ENCODE assay signal across 17 cellular contexts in genomic region chr5:91306497-91306896, GRCh38.
DNase-seq lines count a peak whose midpoint lies in the region; ATAC-seq and TF ChIP-seq lines count a peak whose summit lies in the region.
"Had no signal": no experiment of that assay in that cellular context is flagged by ENCODE, and none has a peak within 500 bp of the region (broad histone marks: within the 10 kb centered on the region; RNA-seq: fewer than 3 reads in every experiment).

No MANE protein-coding gene starts in this region.

- ATAC-seq in SK-N-SH treated with all-trans-retinoic acid at 6 μM for 48 hours (peak; percentile 52; the same call in 2 of the 3 replicates), heart right ventricle (peak in 3 of 8 donors; percentile 44 to 51 (median 49)), gastrocnemius medialis (peak; percentile 71 to 76), upper lobe of left lung (ENCODE audit: low FRiP score in 2 of 2) (no peak), HG02610 (IDR thresholded peaks at IDR 0.05; ENCODE audit: unreplicated experiment) (no peak)
- ATAC-seq: foreskin keratinocyte; stimulated activated naive CD8-positive, alpha-beta T cell treated with anti-CD3 and anti-CD28 coated beads, Interleukin-15, amount 100 ng/mL, for 72 hours; T-cell had no signal

- in situ Hi-C loops in gastrocnemius medialis (cut with MboI; ENCODE audit: low sequenced_read_pairs in 4 of 4), result no loop called here

- H3K4me1 ChIP-seq in heart right ventricle (peaks cover 0 to 36% (median 10%) of the 10 kb centered on the region in 9 donors), gastrocnemius medialis (peaks cover 55 to 70% of the 10 kb centered on the region in 2 donors), upper lobe of left lung (peaks cover 7 to 13% (median 10%) of the 10 kb centered on the region in 4 donors)

- TF ChIP-seq EP300 in upper lobe of left lung (IDR thresholded peaks at IDR 0.05), result no peak

- peak; percentile 43 for DNase-seq in AG10803 (ENCODE audit: low read depth)
- no peak for DNase-seq in heart right ventricle
- peak; percentile 47 to 65 for DNase-seq in gastrocnemius medialis
- DNase-seq in substantia nigra (lab: John Stamatoyannopoulos, UW), result no peak
- DNase-seq in kidney tubule cell (ENCODE audit: low spot score), result no peak
- no peak for DNase-seq in upper lobe of left lung
- DNase-seq: activated CD4-positive, alpha-beta T cell treated with anti-CD3 and anti-CD28 coated beads for 36 hours; endodermal cell; kidney; NCI-H1417 treated with DMSO at 0.1 percent for 48 hours; NCI-H524; stimulated activated CD4-positive, alpha-beta T cell treated with anti-CD3 and anti-CD28 coated beads, Interleukin-4, amount 100 ng/mL, for 4 hours; stimulated activated naive CD8-positive, alpha-beta T cell treated with anti-CD3 and anti-CD28 coated beads, Interleukin-15, amount 100 ng/mL, for 72 hours; T-cell had no signal

- H3K4me3 ChIP-seq in AG10803 (ENCODE audit: low read length) (no peak overlapping the region), heart right ventricle (no peak overlapping the region), gastrocnemius medialis (no peak overlapping the region), upper lobe of left lung (no peak overlapping the region)

- H3K27ac ChIP-seq in heart right ventricle (peak overlapping the region in 7 of 10 donors; percentile 7 to 54 (median 36)), gastrocnemius medialis (peak overlapping the region; percentile 85 to 94 (median 90)), substantia nigra (ENCODE audit: low read depth, low read length, poor library complexity, severe bottlenecking) (no peak overlapping the region), upper lobe of left lung (no peak overlapping the region)
- H3K27ac ChIP-seq: foreskin keratinocyte had no signal

- H3K36me3 ChIP-seq in heart right ventricle, result peaks cover 0 to 15% (median 0%) of the 10 kb centered on the region in 9 donors
- H3K36me3 ChIP-seq in gastrocnemius medialis, result no peaks in the 10 kb centered on the region
- H3K36me3 ChIP-seq in upper lobe of left lung, result no peaks in the 10 kb centered on the region

- WGBS in heart right ventricle, 2 donors, result 65 to 77% methylated on average over 3 of the region's 3 CpGs
- 88 to 90% methylated on average over 3 of the region's 3 CpGs for WGBS in upper lobe of left lung, 2 donors

- H3K27me3 ChIP-seq in heart right ventricle (no peaks in the 10 kb centered on the region), gastrocnemius medialis (no peaks in the 10 kb centered on the region), upper lobe of left lung (no peaks in the 10 kb centered on the region)
- H3K27me3 ChIP-seq: foreskin keratinocyte had no signal

- TF ChIP-seq CTCF in AG10803 (conservative IDR thresholded peaks at IDR 0.05; ENCODE audit: low read length), result no peak
- no peak for TF ChIP-seq CTCF in heart right ventricle (IDR thresholded peaks at IDR 0.05)
- no peak for TF ChIP-seq CTCF in gastrocnemius medialis (IDR thresholded peaks at IDR 0.05 in 4 of 5, conservative IDR thresholded peaks at IDR 0.05 in 1 of 5)
- TF ChIP-seq CTCF in upper lobe of left lung (IDR thresholded peaks at IDR 0.05), result no peak

- H3K9me3 ChIP-seq in heart right ventricle (no peaks in the 10 kb centered on the region), gastrocnemius medialis (no peaks in the 10 kb centered on the region), upper lobe of left lung (no peaks in the 10 kb centered on the region)

- TF ChIP-seq POLR2A in gastrocnemius medialis (IDR thresholded peaks at IDR 0.05) (no peak), upper lobe of left lung (IDR thresholded peaks at IDR 0.05) (no peak)

- intact Hi-C loops in heart right ventricle (cut with DNase I) (no loop called here), gastrocnemius medialis (cut with DNase I; ENCODE audit: low total_unique reads) (no loop called here)

TF ChIP-seq in SK-N-SH treated with all-trans-retinoic acid at 6 μM for 48 hours, 23 proteins besides CTCF, POLR2A, EP300 and RAD21:
- TF ChIP-seq OSR1 (CRISPR knock-in tag; IDR thresholded peaks at IDR 0.05) (no peak), TCF4 (CRISPR knock-in tag; IDR thresholded peaks at IDR 0.05; ENCODE audit: borderline replicate concordance) (no peak), ZFP3 (CRISPR knock-in tag; IDR thresholded peaks at IDR 0.05) (no peak), ZC3H10 (CRISPR knock-in tag; IDR thresholded peaks at IDR 0.05) (no peak), BACH2 (CRISPR knock-in tag; IDR thresholded peaks at IDR 0.05; ENCODE audit: borderline replicate concordance) (no peak), CSRNP3 (CRISPR knock-in tag; IDR thresholded peaks at IDR 0.05) (no peak), ZNF8 (CRISPR knock-in tag; IDR thresholded peaks at IDR 0.05) (no peak), ESRRG (CRISPR knock-in tag; IDR thresholded peaks at IDR 0.05) (no peak), ZNF70 (CRISPR knock-in tag; IDR thresholded peaks at IDR 0.05) (no peak), ARNTL (CRISPR knock-in tag; IDR thresholded peaks at IDR 0.05; ENCODE audit: borderline replicate concordance, low read depth) (no peak), PPARA (CRISPR knock-in tag; IDR thresholded peaks at IDR 0.05; ENCODE audit: borderline replicate concordance) (no peak)

Comparison
In these comparisons a context has a peak if more than half of its experiments do, and no peak if none do; other contexts are left out.
1. DNase-seq: peak in AG10803 (single experiment) and gastrocnemius medialis (2 of 2); none in heart right ventricle (0 of 2), substantia nigra (0 of 49), kidney tubule cell (single experiment) and upper lobe of left lung (0 of 2).
2. ATAC-seq: peak in SK-N-SH treated with all-trans-retinoic acid at 6 μM for 48 hours (single experiment) and gastrocnemius medialis (2 of 2); none in upper lobe of left lung (0 of 2) and HG02610 (single experiment).
3. H3K27ac ChIP-seq: peak in heart right ventricle (7 of 10) and gastrocnemius medialis (4 of 4); none in substantia nigra (single experiment) and upper lobe of left lung (0 of 4).